In the genomic region with DNA sequence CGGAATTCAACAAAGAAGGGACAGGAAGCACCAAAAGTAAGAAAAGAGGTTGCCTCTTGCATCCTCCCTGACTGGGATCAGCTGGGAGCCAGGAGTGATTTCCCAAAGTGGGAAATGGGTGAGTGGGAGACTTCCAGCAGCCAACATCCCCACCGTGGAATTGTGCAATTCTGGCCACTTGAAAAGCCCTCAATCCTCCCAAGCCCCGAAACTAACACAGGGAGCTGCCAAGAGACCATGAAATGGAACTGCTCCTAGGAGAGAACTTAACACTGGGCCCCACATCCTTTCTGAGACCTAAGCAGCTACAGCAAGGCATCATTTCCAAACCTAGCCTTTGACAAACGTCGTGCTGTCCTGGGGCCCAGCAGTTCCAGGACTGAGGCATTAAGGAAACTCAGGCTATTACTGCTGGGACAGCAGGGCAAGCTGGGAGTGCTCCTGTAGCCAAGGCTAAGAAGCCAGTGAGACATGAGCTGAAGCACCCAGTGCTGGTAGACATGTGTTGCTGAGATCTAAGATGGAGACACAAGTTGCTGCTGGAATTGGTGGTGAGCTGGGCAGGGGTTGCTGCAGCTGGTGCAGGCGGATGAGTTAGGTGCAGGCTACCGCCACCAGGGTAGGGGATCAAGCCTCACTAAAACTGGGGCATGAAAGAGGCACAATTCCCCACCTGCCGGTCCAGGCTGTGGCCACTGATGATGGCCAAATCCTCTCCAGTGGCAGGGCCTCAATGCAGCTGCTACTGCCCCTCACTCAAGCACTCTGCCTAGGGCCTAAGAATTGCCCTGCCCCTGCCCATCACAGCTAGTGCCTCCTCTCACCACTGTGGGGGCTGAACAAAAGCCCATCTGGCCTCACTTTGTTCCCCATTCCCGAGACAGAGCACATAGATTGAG, we compare ENCODE assay signal across 19 cellular contexts. TPM values are rescaled to one million over a fixed set of nuclear protein-coding genes. Genes with fewer than 3 reads are reported as not detected.
DNase-seq lines count a peak whose midpoint lies in the region; ATAC-seq, FAIRE-seq and TF ChIP-seq lines count a peak whose summit lies in the region.
"Had no signal": no experiment of that assay in that cellular context is flagged by ENCODE, and none has a peak within 500 bp of the region (broad histone marks: within the 10 kb centered on the region; RNA-seq: fewer than 3 reads in every experiment).

No MANE protein-coding gene starts in this region.

- H3K9ac ChIP-seq in mammary epithelial cell (ENCODE audit: insufficient read depth, low read length) (no peak overlapping the region), HepG2 (ENCODE audit: insufficient read depth, low read depth, low read length) (no peak overlapping the region), H1 (replicated peaks in 1 of 4; ENCODE audit: extremely low read depth in 1 of 4, low read depth in 3 of 4, low read length in 3 of 4) (no peak overlapping the region)

- H2AFZ ChIP-seq in mammary epithelial cell (ENCODE audit: low read depth, low read length), result peak overlapping the region; percentile 10
- H2AFZ ChIP-seq in HepG2 (ENCODE audit: low read length), result no peak overlapping the region
- 0 out of 2 replicates have a peak overlapping the region, but pooled peaks have one; percentile 29 for H2AFZ ChIP-seq in H1 (ENCODE audit: low read length)
- H2AFZ ChIP-seq: GM23338 had no signal

- H3K4me3 ChIP-seq in mammary epithelial cell (replicated peaks in 1 of 3; ENCODE audit: insufficient read depth in 1 of 3, low read depth in 2 of 3, low read length in 3 of 3), result no peak overlapping the region
- no peak overlapping the region for H3K4me3 ChIP-seq in breast epithelium
- no peak overlapping the region for H3K4me3 ChIP-seq in HepG2 (replicated peaks in 1 of 3; ENCODE audit: insufficient read depth in 1 of 3, low read depth in 2 of 3, low read length in 3 of 3)
- H3K4me3 ChIP-seq in right lobe of liver, result no peak overlapping the region
- no peak overlapping the region for H3K4me3 ChIP-seq in H1 (ENCODE audit: extremely low read depth in 1 of 4, insufficient read depth in 2 of 4, low read depth in 3 of 4, low read length in 4 of 4)
- no peak overlapping the region for H3K4me3 ChIP-seq in spleen
- H3K4me3 ChIP-seq: A549, GM23338 had no signal

- no peaks in the 10 kb centered on the region for H3K79me2 ChIP-seq in mammary epithelial cell (ENCODE audit: insufficient read depth, low read length)
- H3K79me2 ChIP-seq in HepG2 (ENCODE audit: insufficient read depth, low read length), result no peaks in the 10 kb centered on the region
- H3K79me2 ChIP-seq in H1 (ENCODE audit: control insufficient read depth in 1 of 2, insufficient read depth in 2 of 2, low read length in 2 of 2), result no peaks in the 10 kb centered on the region

- H3K9me3 ChIP-seq in mammary epithelial cell (replicated peaks; ENCODE audit: insufficient read depth, low read length) (peaks cover 14% of the 10 kb centered on the region), breast epithelium (peaks cover 20 to 36% of the 10 kb centered on the region in 2 donors), HepG2 (ENCODE audit: low read length) (peaks cover 12% of the 10 kb centered on the region), right lobe of liver (peaks cover 0 to 10% (median 0%) of the 10 kb centered on the region in 4 donors), H1 (ENCODE audit: insufficient read depth in 2 of 2, low read depth in 1 of 2, low read length in 1 of 2) (peaks cover 7 to 12% of the 10 kb centered on the region in 2 experiments; a peak in 3 of 4 replicates), spleen (peaks cover 0 to 50% (median 41%) of the 10 kb centered on the region in 8 donors)

- CTCF ChIA-PET in mammary epithelial cell (lab: Charles Lee; ENCODE audit: low non-redundant PET) (no interaction called here), HepG2 (lab: Yijun Ruan, JAX; ENCODE audit: low intra/inter-chr PET ratio, low total read pairs) (no interaction called here), H1 (lab: Charles Lee; ENCODE audit: partially characterized antibody) (interaction anchor here (0.9 to 1.3 kb wide), 2 partner anchors 30 to 49 kb away, joined by 3 read pairs; no protein-coding TSS in a partner anchor)

- H3K18ac ChIP-seq in H1 (ENCODE audit: extremely low read depth, low read length), result no peak overlapping the region

- H3K4me2 ChIP-seq in mammary epithelial cell (ENCODE audit: insufficient read depth, low read depth, low read length), result no peak overlapping the region
- no peak overlapping the region for H3K4me2 ChIP-seq in HepG2 (ENCODE audit: low read depth, low read length)
- H3K4me2 ChIP-seq in H1 (ENCODE audit: insufficient read depth in 1 of 2, low read depth in 2 of 2, low read length in 2 of 2), result no peak overlapping the region
- H3K4me2 ChIP-seq: A549, GM23338 had no signal

- H3K14ac ChIP-seq in H1 (ENCODE audit: insufficient read length), result no peak overlapping the region

- H4K5ac ChIP-seq in H1 (ENCODE audit: insufficient read length, low read depth, low read length), result no peak overlapping the region

- H4K91ac ChIP-seq in H1 (replicated peaks; ENCODE audit: insufficient read length, low read length), result no peak overlapping the region

- H4K20me1 ChIP-seq in mammary epithelial cell (ENCODE audit: insufficient read depth, low read length) (no peaks in the 10 kb centered on the region), HepG2 (ENCODE audit: insufficient read depth, low read length) (no peaks in the 10 kb centered on the region), H1 (replicated peaks in 1 of 2; ENCODE audit: control insufficient read depth in 1 of 2, insufficient read depth in 2 of 2, low read length in 2 of 2) (no peaks in the 10 kb centered on the region)

- WGBS in mammary epithelial cell (ENCODE audit: low coverage, missing lambda C conversion rate), result 92% methylated on average over 8 of the region's 9 CpGs
- WGBS in HepG2 (ENCODE audit: low lambda C conversion rate), result 2% methylated on average over 7 of the region's 9 CpGs
- WGBS in right lobe of liver (ENCODE audit: insufficient coverage, low coverage, low lambda C conversion rate, missing lambda C conversion rate), result 66% methylated on average over 4 of the region's 9 CpGs
- WGBS in H1 (ENCODE audit: extremely low coverage in 1 of 2, insufficient coverage in 1 of 2, insufficient read length in 1 of 2, insufficient replicate concordance in 2 of 2, low coverage in 1 of 2, low lambda C conversion rate in 2 of 2, missing lambda C conversion rate in 1 of 2), 2 experiments, result 84% methylated on average over 9 of the region's 9 CpGs; no CpG with 5 or more reads in 1 of the 2 experiments
- WGBS in spleen, 5 donors, result 57 to 76% (median 74%) methylated on average over 9 of the region's 9 CpGs

- TF ChIP-seq POLR2A in breast epithelium (IDR thresholded peaks at IDR 0.05), result no peak
- TF ChIP-seq POLR2A in HepG2 (IDR thresholded peaks at IDR 0.05; ENCODE audit: insufficient read depth in 1 of 2, low read depth in 2 of 2, low read length in 2 of 2), result no peak
- TF ChIP-seq POLR2A in right lobe of liver (IDR thresholded peaks at IDR 0.05), result no peak
- no peak for TF ChIP-seq POLR2A in H1 (IDR thresholded peaks at IDR 0.05; ENCODE audit: control extremely low read depth in 1 of 2, low read depth in 2 of 2, low read length in 2 of 2)
- no peak for TF ChIP-seq POLR2A in spleen (IDR thresholded peaks at IDR 0.05)

- H3K23ac ChIP-seq in H1 (ENCODE audit: insufficient read length), result no peak overlapping the region

- H3K56ac ChIP-seq in H1 (replicated peaks; ENCODE audit: insufficient read length, low read depth, low read length), result no peak overlapping the region

- FAIRE-seq in HepG2 (lab: Jason Lieb, UNC) (no peak), H1 (lab: Jason Lieb, UNC) (no peak)
- FAIRE-seq: A549, D721Med, G401.6, GM12891 had no signal

- H4K8ac ChIP-seq in H1 (ENCODE audit: extremely low read depth, insufficient read depth, low read length), result peak overlapping the region; percentile 12; the same call in 1 of the 2 replicates

- no peak for TF ChIP-seq CTCF in mammary epithelial cell (conservative IDR thresholded peaks at IDR 0.05 in 1 of 2, IDR thresholded peaks at IDR 0.05 in 1 of 2; ENCODE audit: extremely low read depth in 1 of 2, insufficient read depth in 1 of 2, low read depth in 1 of 2, low read length in 2 of 2)
- TF ChIP-seq CTCF in breast epithelium (IDR thresholded peaks at IDR 0.05), result no peak
- TF ChIP-seq CTCF in HepG2 (CRISPR knock-in tag; IDR thresholded peaks at IDR 0.05), result no peak
- TF ChIP-seq CTCF in right lobe of liver (IDR thresholded peaks at IDR 0.05), result no peak
- TF ChIP-seq CTCF in H1 (IDR thresholded peaks at IDR 0.05; ENCODE audit: control extremely low read depth in 1 of 3, insufficient read depth in 1 of 3, low read depth in 1 of 3, low read length in 3 of 3), result no peak
- TF ChIP-seq CTCF in spleen (IDR thresholded peaks at IDR 0.05 in 8 of 11, conservative IDR thresholded peaks at IDR 0.05 in 3 of 11), result no peak

- TF ChIP-seq RAD21 in HepG2 (CRISPR knock-in tag; IDR thresholded peaks at IDR 0.05) (no peak), H1 (IDR thresholded peaks at IDR 0.05 in 1 of 2, conservative IDR thresholded peaks at IDR 0.05 in 1 of 2; ENCODE audit: low read depth in 2 of 2, low read length in 2 of 2) (no peak)

- POLR2A ChIA-PET in HepG2 (lab: Yijun Ruan, JAX) (no interaction called here), H1 (lab: Charles Lee; ENCODE audit: partially characterized antibody) (no interaction called here)

- H3K27ac ChIP-seq in mammary epithelial cell (ENCODE audit: insufficient read depth, low read depth, low read length), result no peak overlapping the region
- no peak overlapping the region for H3K27ac ChIP-seq in breast epithelium
- H3K27ac ChIP-seq in HepG2 (ENCODE audit: extremely low read length, insufficient read depth, low read length), result no peak overlapping the region
- no peak overlapping the region for H3K27ac ChIP-seq in right lobe of liver
- no peak overlapping the region for H3K27ac ChIP-seq in H1 (ENCODE audit: low read depth, low read length)
- H3K27ac ChIP-seq in spleen, result no peak overlapping the region
- H3K27ac ChIP-seq: 22Rv1, A549, C4-2B had no signal

- in situ Hi-C loops in mammary epithelial cell (cut with MboI; ENCODE audit: low sequenced_read_pairs in 2 of 2), result no loop called here
- in situ Hi-C loops in HepG2 (cut with HindIII; ENCODE audit: extremely low pct_ligation_motif_present, low pct_unique_long_range_greater_than_20kb), result no loop called here

- intact Hi-C loops in mammary epithelial cell (cut with micrococcal nuclease), result no loop called here
- intact Hi-C loops in breast epithelium (cut with DNase I; ENCODE audit: low total_unique reads), result no loop called here
- intact Hi-C loops in HepG2 (cut with micrococcal nuclease; ENCODE audit: unreplicated experiment), result no loop called here
- intact Hi-C loops in right lobe of liver (cut with DNase I), result no loop called here
- intact Hi-C loops in spleen (cut with DNase I; ENCODE audit: low total_unique reads), result no loop called here

- H3K79me1 ChIP-seq in H1 (ENCODE audit: low read depth, low read length), result no peaks in the 10 kb centered on the region

- dilution Hi-C loops in mammary epithelial cell (cut with HindIII; ENCODE audit: low sequenced_read_pairs), result no loop called here

- H3K4me1 ChIP-seq in mammary epithelial cell (ENCODE audit: insufficient read depth, low read length) (peaks cover 20% of the 10 kb centered on the region), breast epithelium (no peaks in the 10 kb centered on the region), HepG2 (ENCODE audit: insufficient read depth, low read length) (no peaks in the 10 kb centered on the region), right lobe of liver (no peaks in the 10 kb centered on the region), H1 (replicated peaks in 1 of 4; ENCODE audit: control insufficient read depth in 3 of 4, insufficient read depth in 4 of 4, low read length in 3 of 4) (no peaks in the 10 kb centered on the region), spleen (no peaks in the 10 kb centered on the region)
- H3K4me1 ChIP-seq: A549, Caco-2 had no signal

- no peaks in the 10 kb centered on the region for H3K36me3 ChIP-seq in mammary epithelial cell (ENCODE audit: insufficient read depth, low read length)
- H3K36me3 ChIP-seq in breast epithelium, result no peaks in the 10 kb centered on the region
- H3K36me3 ChIP-seq in HepG2 (replicated peaks in 1 of 2; ENCODE audit: control insufficient read depth in 1 of 2, insufficient read depth in 2 of 2, low read length in 2 of 2), result no peaks in the 10 kb centered on the region
- H3K36me3 ChIP-seq in right lobe of liver, result no peaks in the 10 kb centered on the region
- H3K36me3 ChIP-seq in H1 (ENCODE audit: control insufficient read depth in 2 of 4, insufficient read depth in 4 of 4, low read length in 3 of 4), result no peaks in the 10 kb centered on the region
- no peaks in the 10 kb centered on the region for H3K36me3 ChIP-seq in spleen

- 0 out of 2 replicates have a peak, but pooled peaks cover 3% of the 10 kb centered on the region for H3K23me2 ChIP-seq in H1 (ENCODE audit: low read depth, low read length)

- no peak overlapping the region for H2BK5ac ChIP-seq in H1 (ENCODE audit: low read depth, low read length)

- no peak overlapping the region for H2AK5ac ChIP-seq in H1 (ENCODE audit: low read depth, low read length)

- no peak overlapping the region for H2BK20ac ChIP-seq in H1 (ENCODE audit: low read length)

- no peak overlapping the region for H2BK120ac ChIP-seq in H1 (replicated peaks; ENCODE audit: low read depth, low read length)

- H2BK15ac ChIP-seq in H1 (ENCODE audit: low read length), result no peak overlapping the region

- BruUV-seq in mammary epithelial cell (replicated peaks; lab: Mats Ljungman, UMichigan) (no TSS peak), HepG2 (replicated peaks; lab: Mats Ljungman, UMichigan) (no TSS peak)

- ATAC-seq in HepG2, result no peak
- no peak for ATAC-seq in right lobe of liver
- ATAC-seq in HG02610 (IDR thresholded peaks at IDR 0.05; ENCODE audit: unreplicated experiment), result no peak
- ATAC-seq: A549, GM23338 had no signal

- H3K27me3 ChIP-seq in mammary epithelial cell (ENCODE audit: insufficient read depth, low read length) (no peaks in the 10 kb centered on the region), breast epithelium (no peaks in the 10 kb centered on the region), HepG2 (ENCODE audit: control insufficient read depth in 1 of 2, insufficient read depth in 2 of 2, low read length in 2 of 2) (0 out of 5 replicates have a peak, but pooled peaks cover 0 to 4% of the 10 kb centered on the region in 2 experiments), right lobe of liver (no peaks in the 10 kb centered on the region), H1 (replicated peaks in 1 of 4; ENCODE audit: control insufficient read depth in 3 of 4, extremely low read depth in 1 of 4, insufficient read depth in 3 of 4, low read length in 3 of 4) (no peaks in the 10 kb centered on the region), spleen (replicated peaks in 1 of 7) (peaks cover 0 to 2% (median 0%) of the 10 kb centered on the region in 7 donors)

- DNase-seq in mammary epithelial cell (no peak), breast epithelium (ENCODE audit: low spot score in 2 of 2) (no peak), HepG2 (ENCODE audit: low spot score) (no peak), right lobe of liver (no peak), H1 (ENCODE audit: low read depth in 1 of 2, low spot score in 2 of 2) (no peak), spleen (no peak), LoVo (ENCODE audit: low spot score) (no peak)
- DNase-seq: AML-193; Caco-2; CD4-positive, alpha-beta T cell; H7 had no signal

- TF ChIP-seq EP300 in HepG2 (IDR thresholded peaks at IDR 0.05; ENCODE audit: low read depth in 2 of 2, low read length in 2 of 2), result no peak
- no peak for TF ChIP-seq EP300 in HepG2 (CRISPR knock-in tag; IDR thresholded peaks at IDR 0.05; ENCODE audit: borderline replicate concordance)
- no peak for TF ChIP-seq EP300 in H1 (IDR thresholded peaks at IDR 0.05; ENCODE audit: borderline replicate concordance in 1 of 2, low read depth in 2 of 2, low read length in 2 of 2)

- no peak overlapping the region for H2BK12ac ChIP-seq in H1 (ENCODE audit: low read depth, low read length)

- H3K4ac ChIP-seq in H1 (replicated peaks; ENCODE audit: insufficient read length, low read depth, low read length), result no peak overlapping the region

RNA-seq across cellular contexts. Expression of gene ALDH1A2, which starts 43.9 kb away (rescaled TPM):
- total RNA-seq in mammary epithelial cell, result under 1 TPM in 1 of 2 donors, not detected in 1; 0.47 TPM
- 0.15 TPM for polyA plus RNA-seq in mammary epithelial cell
- polyA minus RNA-seq in mammary epithelial cell, result not detected
- 10 to 100 TPM in 2 of 3 donors, 1 to 10 TPM in 1; 6.1 to 19.6 (median 11.1) TPM for total RNA-seq in breast epithelium
- total RNA-seq in HepG2 (2016; rRNA removed; fragmentation: Illumina TruSeq; extraction: Trizol), result 0.64 TPM in 1 of 2 replicates, not detected in the other
- 2.0 TPM in 1 of 2 replicates, not detected in the other for total RNA-seq in HepG2 (2016; cell fraction: cytosol; rRNA removed; fragmentation: Illumina TruSeq; extraction: Trizol; ENCODE audit: low read depth)
- total RNA-seq in HepG2 (2016; cell fraction: insoluble cytoplasmic fraction; rRNA removed; fragmentation: Illumina TruSeq; extraction: Trizol), result 1.5 and 1.6 TPM in 2 replicates
- total RNA-seq in HepG2 (2016; cell fraction: membrane; rRNA removed; fragmentation: Illumina TruSeq; extraction: Trizol), result 0.31 and 0.40 TPM in 2 replicates
- total RNA-seq in HepG2 (2016; cell fraction: nucleus; rRNA removed; fragmentation: Illumina TruSeq; extraction: Trizol), result 1.4 TPM in 2 replicates
- 0.90 and 2.0 TPM in 2 replicates for polyA plus RNA-seq in HepG2 (2011; rRNA removed)
- 0.83 and 1.5 TPM in 2 replicates for polyA plus RNA-seq in HepG2 (2011; cell fraction: cytosol; rRNA removed)
- 1.2 and 2.4 TPM in 2 replicates for polyA plus RNA-seq in HepG2 (2011; cell fraction: nucleus; rRNA removed)
- 0.87 and 1.9 TPM in 2 replicates for polyA plus RNA-seq in HepG2 (2012)
- not detected in 2 replicates for polyA plus RNA-seq in HepG2 (2016; cell fraction: cytosol; fragmentation: Illumina TruSeq; extraction: Trizol; ENCODE audit: low read depth)
- polyA plus RNA-seq in HepG2 (2016; cell fraction: insoluble cytoplasmic fraction; fragmentation: Illumina TruSeq; extraction: Trizol; ENCODE audit: low read depth), result 1.7 TPM in 1 of 2 replicates, not detected in the other
- 0.90 TPM in 1 of 2 replicates, not detected in the other for polyA plus RNA-seq in HepG2 (2016; cell fraction: membrane; fragmentation: Illumina TruSeq; extraction: Trizol; ENCODE audit: low read depth)
- 2.2 TPM in 1 of 2 replicates, not detected in the other for polyA plus RNA-seq in HepG2 (2016; cell fraction: nucleus; fragmentation: Illumina TruSeq; extraction: Trizol; ENCODE audit: insufficient read depth, low read depth)
- polyA minus RNA-seq in HepG2 (2011; rRNA and poly(A)+ RNA removed; ENCODE audit: low replicate concordance), result 4.7 and 9.7 TPM in 2 replicates
- 2.2 TPM in 1 of 2 replicates, not detected in the other for polyA minus RNA-seq in HepG2 (2011; cell fraction: cytosol; rRNA and poly(A)+ RNA removed)
- 7.7 and 13.7 TPM in 2 replicates for polyA minus RNA-seq in HepG2 (2011; cell fraction: nucleus; rRNA and poly(A)+ RNA removed)
- 10 to 100 TPM in 4 of 6 experiments, 1 to 10 TPM in 2; 4.3 to 33.2 (median 10.8) TPM for total RNA-seq in right lobe of liver
- total RNA-seq in H1 (2021; fragmentation: NEBNext Ultra II Directional; extraction: Animal tissue kit (Norgen Biotek cat#: 25700)), result 0.24 and 0.31 TPM in 2 replicates
- polyA plus RNA-seq in H1 (2011; rRNA removed), result 0.06 and 0.13 TPM in 2 replicates
- 0.22 TPM for polyA plus RNA-seq in H1 (2011; cell fraction: cytosol; rRNA removed)
- polyA plus RNA-seq in H1 (2011; cell fraction: nucleus; rRNA removed), result 0.41 TPM
- polyA plus RNA-seq in H1 (2012, experiment 1 of 2), result 0.13 to 1.5 TPM (median 0.56 TPM) in 4 replicates
- 0.12 TPM for polyA plus RNA-seq in H1 (2012, experiment 2 of 2)
- 0.10 TPM for polyA plus RNA-seq in H1 (2013, experiment 1 of 2)
- 0.20 TPM for polyA plus RNA-seq in H1 (2013, experiment 2 of 2)
- polyA minus RNA-seq in H1 (2011; rRNA and poly(A)+ RNA removed), result 0.22 and 0.37 TPM in 2 replicates
- polyA minus RNA-seq in H1 (2011; cell fraction: cytosol; rRNA and poly(A)+ RNA removed), result not detected
- polyA minus RNA-seq in H1 (2011; cell fraction: nucleus; rRNA and poly(A)+ RNA removed), result 1.3 TPM
- 10 to 100 TPM in 3 of 7 donors, 1 to 10 TPM in 4; 4.3 to 20.3 (median 7.5) TPM for total RNA-seq in spleen
- 1 to 10 TPM in 1 of 3 donors, under 1 TPM in 2; 0.26 to 1.3 (median 0.33) TPM for polyA plus RNA-seq in spleen
- total RNA-seq: CD4-positive, alpha-beta T cell had no signal
- polyA plus RNA-seq: GM23338 had no signal
